In the genomic region with DNA sequence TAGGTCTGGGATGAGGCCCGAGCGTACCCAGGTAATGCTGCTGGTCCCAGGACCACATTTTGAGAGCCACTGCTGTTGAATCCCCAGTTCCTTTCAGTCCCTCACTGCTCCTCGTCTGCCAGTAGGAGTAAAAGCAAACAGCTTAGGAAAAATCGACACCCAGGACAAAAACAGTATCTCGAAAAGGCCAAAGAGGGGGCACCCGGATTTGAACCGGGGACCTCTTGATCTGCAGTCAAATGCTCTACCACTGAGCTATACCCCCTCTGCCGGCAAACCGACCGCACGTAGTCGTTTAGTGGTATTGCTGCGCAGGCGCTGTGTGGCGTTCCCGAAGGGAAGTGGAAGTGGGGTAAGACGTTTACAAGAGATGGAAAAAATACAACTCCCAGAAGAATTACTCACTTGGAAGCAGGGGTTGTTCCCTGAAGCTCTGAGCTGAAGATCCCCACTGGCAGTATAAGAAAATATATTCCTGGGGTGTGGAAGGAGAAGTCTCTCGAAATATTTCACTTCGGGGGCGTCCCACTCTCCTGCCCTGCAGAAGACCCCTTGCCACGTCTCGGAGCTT, we compare ENCODE assay signal across 1 cellular context.
TF ChIP-seq lines count a peak whose summit lies in the region.

No MANE protein-coding gene starts in this region.

TF ChIP-seq in liver, 16 proteins besides CTCF, POLR2A, EP300 and RAD21 (continued from another document):
- TF ChIP-seq REST (IDR thresholded peaks at IDR 0.05) (no peak), EGR1 (IDR thresholded peaks at IDR 0.05; ENCODE audit: low read depth in 2 of 2) (no peak), JUND (IDR thresholded peaks at IDR 0.05) (no peak)
- TF ChIP-seq, protein P1, sequence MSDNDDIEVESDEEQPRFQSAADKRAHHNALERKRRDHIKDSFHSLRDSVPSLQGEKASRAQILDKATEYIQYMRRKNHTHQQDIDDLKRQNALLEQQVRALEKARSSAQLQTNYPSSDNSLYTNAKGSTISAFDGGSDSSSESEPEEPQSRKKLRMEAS (IDR thresholded peaks at IDR 0.05) = peak; percentile 39
